In the genomic region with DNA sequence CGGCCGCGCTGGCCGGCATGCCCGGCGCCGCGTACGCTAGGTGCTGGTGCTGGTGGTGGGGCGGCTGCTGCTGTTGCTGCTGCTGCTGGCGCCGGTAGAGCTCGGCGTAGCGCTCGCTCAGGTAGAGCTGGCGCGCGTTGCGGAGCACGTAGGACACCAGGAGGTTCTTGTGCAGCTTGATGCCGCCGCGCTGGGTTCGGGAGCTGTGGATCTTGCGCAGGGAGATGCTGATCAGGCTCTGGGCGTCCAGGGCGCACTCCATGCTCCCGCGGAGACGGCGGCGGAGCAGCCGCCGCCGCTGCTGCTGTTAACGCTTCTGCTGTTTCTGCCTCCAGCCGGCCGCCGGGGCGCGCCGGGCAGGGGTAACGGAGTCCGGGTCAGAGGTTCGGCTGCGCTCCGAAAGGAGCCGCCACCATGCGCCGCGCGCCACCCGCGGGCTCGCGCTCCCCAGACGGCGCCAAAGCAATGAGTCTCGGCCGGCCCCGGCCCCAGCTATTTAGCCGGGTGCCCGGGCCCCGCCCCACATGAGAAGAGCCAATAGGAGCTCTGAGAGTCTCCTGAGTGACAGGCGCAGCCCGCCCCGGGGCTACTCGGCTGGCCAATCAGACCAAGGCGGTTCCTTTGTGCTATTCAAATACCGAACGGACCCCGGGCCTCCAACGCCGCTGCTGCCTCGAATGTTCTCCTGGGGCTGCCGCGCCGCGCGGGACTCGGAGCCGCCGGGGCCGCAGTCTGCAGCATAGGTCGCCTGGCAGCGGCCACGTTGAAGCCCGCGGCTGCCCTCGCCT, we compare ENCODE assay signal across 8 cellular contexts. TPM values are rescaled to one million over a fixed set of nuclear protein-coding genes. Genes with fewer than 3 reads are reported as not detected.
A peak's percentile ranks its signal among the peaks of the same experiment; 100 is the strongest.
DNase-seq lines count a peak whose midpoint lies in the region; ATAC-seq and TF ChIP-seq lines count a peak whose summit lies in the region.

Gene IER5L, minus strand, starts transcription at position 471 of the 788 bp plus-strand sequence. Its CDS starts 209 bp downstream, at position 262.

- no peaks in the 10 kb centered on the region for H3K9me3 ChIP-seq in SK-N-MC (ENCODE audit: low read depth, low read length)

- no peaks in the 10 kb centered on the region; the same call in 1 of the 2 replicates for H3K27me3 ChIP-seq in GM06990 (replicated peaks; ENCODE audit: control insufficient read depth, insufficient read depth, low read length)

- peaks cover 12% of the 10 kb centered on the region for H3K27me3 Mint-ChIP-seq in HFFc6 (ENCODE audit: insufficient read depth)
- peaks cover 2% of the 10 kb centered on the region for H3K27me3 Mint-ChIP-seq in activated naive CD4-positive, alpha-beta T cell treated with anti-CD3 and anti-CD28 coated beads, Interleukin-2, amount 50 U/mL, for 24 hours

- DNase-seq in GM06990 (ENCODE audit: extremely low read depth, insufficient read length), result peak; percentile 88
- peak; percentile 95 for DNase-seq in HFFc6
- DNase-seq in NAMALWA (ENCODE audit: low spot score), result peak; percentile 97
- peak; percentile 80 for DNase-seq in SK-N-MC (ENCODE audit: low read depth, low spot score)
- DNase-seq in glomerular endothelial cell (ENCODE audit: extremely low read depth, low read depth, low spot score), result no peak
- DNase-seq in omental fat pad (ENCODE audit: low spot score), result peak; percentile 79

- ATAC-seq in omental fat pad (ENCODE audit: low FRiP score), result peak; percentile 75

- H3K27ac ChIP-seq in SK-N-MC, result no peak within 1 kb of the TSS
- H3K27ac ChIP-seq in temporal lobe (ENCODE audit: low read depth, low read length), result peak within 1 kb of the TSS; percentile 84

- no peaks in the 10 kb centered on the region for H3K9me3 Mint-ChIP-seq in HFFc6
- H3K9me3 Mint-ChIP-seq in activated naive CD4-positive, alpha-beta T cell treated with anti-CD3 and anti-CD28 coated beads, Interleukin-2, amount 50 U/mL, for 24 hours, result no peaks in the 10 kb centered on the region

- peak within 1 kb of the TSS; percentile 96 for H3K4me3 Mint-ChIP-seq in HFFc6
- peak within 1 kb of the TSS; percentile 87 for H3K4me3 Mint-ChIP-seq in activated naive CD4-positive, alpha-beta T cell treated with anti-CD3 and anti-CD28 coated beads, Interleukin-2, amount 50 U/mL, for 24 hours

- peaks cover 10% of the 10 kb centered on the region; the same call in 1 of the 2 replicates for H3K36me3 Mint-ChIP-seq in HFFc6 (ENCODE audit: low read depth)
- no peaks in the 10 kb centered on the region for H3K36me3 Mint-ChIP-seq in activated naive CD4-positive, alpha-beta T cell treated with anti-CD3 and anti-CD28 coated beads, Interleukin-2, amount 50 U/mL, for 24 hours

- H3K4me3 ChIP-seq in GM06990 (replicated peaks; ENCODE audit: low read depth, low read length), result peak within 1 kb of the TSS; percentile 65
- H3K4me3 ChIP-seq in SK-N-MC, result peak within 1 kb of the TSS; percentile 89

- H3K27ac Mint-ChIP-seq in HFFc6, result peak within 1 kb of the TSS; percentile 99
- H3K27ac Mint-ChIP-seq in activated naive CD4-positive, alpha-beta T cell treated with anti-CD3 and anti-CD28 coated beads, Interleukin-2, amount 50 U/mL, for 24 hours, result no peak within 1 kb of the TSS

- H3K9ac ChIP-seq in SK-N-MC (ENCODE audit: insufficient read length), result peak within 1 kb of the TSS; percentile 78

- no peaks in the 10 kb centered on the region for H3K36me3 ChIP-seq in GM06990 (ENCODE audit: control insufficient read depth, insufficient read depth, low read length)
- no peaks in the 10 kb centered on the region for H3K36me3 ChIP-seq in SK-N-MC (ENCODE audit: insufficient read depth, low read length)

- peaks cover 14% of the 10 kb centered on the region for H3K4me1 Mint-ChIP-seq in HFFc6 (ENCODE audit: low read depth)
- H3K4me1 Mint-ChIP-seq in activated naive CD4-positive, alpha-beta T cell treated with anti-CD3 and anti-CD28 coated beads, Interleukin-2, amount 50 U/mL, for 24 hours, result peaks cover 9% of the 10 kb centered on the region

- TF ChIP-seq CTCF in GM06990 (IDR thresholded peaks at IDR 0.05; ENCODE audit: insufficient read depth, low read length, poor library complexity, severe bottlenecking) (no peak), HFFc6 (IDR thresholded peaks at IDR 0.05) (no peak; the same call in 1 of the 2 replicates), omental fat pad (IDR thresholded peaks at IDR 0.05) (no peak)

RNA-seq across cellular contexts. Expression of gene IER5L, which starts in this region (rescaled TPM):
- total RNA-seq in HFFc6 (2021; fragmentation: NEBNext Ultra II Directional; extraction: Animal tissue kit (Norgen Biotek cat#: 25700)), result 10 to 100 TPM; 28.5 to 45.1 (median 42.2) TPM
- total RNA-seq in glomerular endothelial cell (21.4 and 23.3 TPM in 2 replicates), omental fat pad (10 to 100 TPM in 3 of 4 donors, 1 to 10 TPM in 1; 9.0 to 23.9 (median 20.2) TPM), temporal lobe (20.2 TPM)
